17 cellular contexts compared by ENCODE assay signal in genomic region chr2:105610444-105611327, GRCh38.
A peak's percentile ranks its signal among the peaks of the same experiment; 100 is the strongest.
DNase-seq lines count a peak whose midpoint lies in the region; ATAC-seq and TF ChIP-seq lines count a peak whose summit lies in the region.
"Had no signal": no experiment of that assay in that cellular context is flagged by ENCODE, and none has a peak within 500 bp of the region (broad histone marks: within the 10 kb centered on the region; RNA-seq: fewer than 3 reads in every experiment).

No MANE protein-coding gene starts in this region.

- no TSS peak for BruUV-seq in PC-3 (replicated peaks; lab: Mats Ljungman, UMichigan)

- H3K4me1 ChIP-seq in PC-3 (ENCODE audit: insufficient read depth, low read length) (peaks cover 11% of the 10 kb centered on the region), hepatocyte (ENCODE audit: insufficient read depth) (peaks cover 5% of the 10 kb centered on the region), spleen (peaks cover 0 to 9% (median 0%) of the 10 kb centered on the region in 6 donors)
- H3K4me1 ChIP-seq: BLaER1, breast epithelium had no signal

- ATAC-seq in PC-3 (peak; percentile 93), HG02840 (IDR thresholded peaks at IDR 0.05; ENCODE audit: low FRiP score, unreplicated experiment) (no peak), GM19463 (IDR thresholded peaks at IDR 0.05; ENCODE audit: unreplicated experiment) (no peak)

- no peaks in the 10 kb centered on the region for H4K20me1 ChIP-seq in PC-3 (ENCODE audit: low read length)
- no peaks in the 10 kb centered on the region for H4K20me1 ChIP-seq in hepatocyte (ENCODE audit: insufficient read depth, poor library complexity, severe bottlenecking)
- H4K20me1 ChIP-seq: BLaER1 had no signal

- H3K9me3 ChIP-seq in MG63, result no peaks in the 10 kb centered on the region
- no peaks in the 10 kb centered on the region for H3K9me3 ChIP-seq in PC-3 (ENCODE audit: low read length)
- H3K9me3 ChIP-seq in hepatocyte (ENCODE audit: low read depth), result no peaks in the 10 kb centered on the region
- H3K9me3 ChIP-seq in spleen, result no peaks in the 10 kb centered on the region
- H3K9me3 ChIP-seq: BLaER1, breast epithelium, left ventricle myocardium inferior had no signal

- H3K36me3 ChIP-seq in MG63, result no peaks in the 10 kb centered on the region
- H3K36me3 ChIP-seq in PC-3 (ENCODE audit: low read depth, low read length), result no peaks in the 10 kb centered on the region
- H3K36me3 ChIP-seq in hepatocyte (replicated peaks; ENCODE audit: insufficient read depth, low read depth), result no peaks in the 10 kb centered on the region
- no peaks in the 10 kb centered on the region for H3K36me3 ChIP-seq in spleen
- H3K36me3 ChIP-seq: BLaER1, breast epithelium, left ventricle myocardium inferior had no signal

- CTCF ChIA-PET in PC-3 (lab: Charles Lee), result no interaction called here

- H3F3A ChIP-seq in PC-3 (ENCODE audit: low read length, unreplicated experiment), result no peaks in the 10 kb centered on the region

- H3K79me2 ChIP-seq in PC-3 (ENCODE audit: low read length) (no peaks in the 10 kb centered on the region), hepatocyte (no peaks in the 10 kb centered on the region)

- H3K27ac ChIP-seq in PC-3 (ENCODE audit: low read length), result no peak overlapping the region
- H3K27ac ChIP-seq in hepatocyte, result peak overlapping the region; percentile 49
- H3K27ac ChIP-seq in spleen, result peak overlapping the region in 5 of 8 donors; percentile 39 to 64 (median 58)
- H3K27ac ChIP-seq: BLaER1, left ventricle myocardium inferior had no signal

- no peak overlapping the region for H3K9ac ChIP-seq in PC-3 (ENCODE audit: low read length)
- H3K9ac ChIP-seq: BLaER1 had no signal

- H3K9me2 ChIP-seq in PC-3 (replicated peaks; ENCODE audit: low read length) (no peaks in the 10 kb centered on the region), hepatocyte (replicated peaks; ENCODE audit: insufficient read depth) (no peaks in the 10 kb centered on the region)

- H3K4me2 ChIP-seq in PC-3 (ENCODE audit: low read length) (no peak overlapping the region), hepatocyte (no peak overlapping the region)
- H3K4me2 ChIP-seq: BLaER1 had no signal

- DNase-seq in MG63 (peak; percentile 10), PC-3 (peak; percentile 50), hepatocyte (ENCODE audit: low spot score) (no peak), spleen (no peak), T1000 (lab: John Stamatoyannopoulos, UW) (no peak)
- DNase-seq: activated CD8-positive, alpha-beta memory T cell treated with anti-CD3 and anti-CD28 coated beads, Interleukin-2, amount 50 U/mL, for 4 hours; DMS79; effector CD8-positive, alpha-beta T cell; Kasumi-1; left ventricle myocardium inferior; NCI-H1694 treated with DMSO at 0.1 percent for 48 hours; NK-92 treated with Interleukin-12 subunit alpha and Interleukin-12 subunit beta, amount 100 ng/mL, for 24 hours; Right ventricle myocardium superior had no signal

- TF ChIP-seq POLR2A in spleen (IDR thresholded peaks at IDR 0.05), result no peak

- no peaks in the 10 kb centered on the region for H3K27me3 ChIP-seq in MG63
- no peaks in the 10 kb centered on the region for H3K27me3 ChIP-seq in PC-3 (ENCODE audit: low read length)
- H3K27me3 ChIP-seq in hepatocyte, result no peaks in the 10 kb centered on the region
- no peaks in the 10 kb centered on the region for H3K27me3 ChIP-seq in spleen (replicated peaks in 1 of 7)
- H3K27me3 ChIP-seq: BLaER1, breast epithelium had no signal

- H2AFZ ChIP-seq in PC-3 (ENCODE audit: low read length) (no peak overlapping the region), hepatocyte (no peak overlapping the region)

- WGBS in hepatocyte (ENCODE audit: low lambda C conversion rate, missing lambda C conversion rate), result 67% methylated on average over 19 of the region's 19 CpGs
- WGBS in spleen, 5 donors, result 78 to 90% (median 86%) methylated on average over 19 of the region's 19 CpGs

- POLR2A ChIA-PET in PC-3 (lab: Charles Lee; ENCODE audit: unreplicated experiment), result no interaction called here

- H3K4me3 ChIP-seq in MG63 (no peak overlapping the region), PC-3 (ENCODE audit: low read length) (no peak overlapping the region), hepatocyte (no peak overlapping the region), spleen (no peak overlapping the region)
- H3K4me3 ChIP-seq: BLaER1, breast epithelium, left ventricle myocardium inferior had no signal

- no peak for TF ChIP-seq CTCF in PC-3 (conservative IDR thresholded peaks at IDR 0.05; ENCODE audit: low read depth, low read length)
- TF ChIP-seq CTCF in hepatocyte (IDR thresholded peaks at IDR 0.05; ENCODE audit: poor library complexity), result no peak
- TF ChIP-seq CTCF in spleen (IDR thresholded peaks at IDR 0.05 in 8 of 11, conservative IDR thresholded peaks at IDR 0.05 in 3 of 11), result no peak

- intact Hi-C loops in PC-3 (cut with micrococcal nuclease), result no loop called here
- intact Hi-C loops in spleen (cut with DNase I; ENCODE audit: low total_unique reads), result no loop called here

Comparison
In these comparisons a context has a peak if more than half of its experiments do, and no peak if none do; other contexts are left out.
1. DNase-seq: peak in MG63 (single experiment) and PC-3 (single experiment); none in hepatocyte (single experiment), spleen (single experiment) and T1000 (single experiment).